ENCODE assay signal across 20 cellular contexts in genomic region chr3:98323425-98323824, GRCh38. TPM values are rescaled to one million over a fixed set of nuclear protein-coding genes. Genes with fewer than 3 reads are reported as not detected.
"Had no signal": no experiment of that assay in that cellular context is flagged by ENCODE, and none has a peak within 500 bp of the region (broad histone marks: within the 10 kb centered on the region; RNA-seq: fewer than 3 reads in every experiment).

No MANE protein-coding gene starts in this region.

- DNase-seq: activated CD4-positive, alpha-beta memory T cell treated with anti-CD3 and anti-CD28 coated beads for 36 hours; activated CD4-positive, alpha-beta T cell treated with anti-CD3 and anti-CD28 coated beads, Interleukin-2, amount 10 ng/mL, durations not matched to agents 7 days and 5 days; activated CD4-positive, CD25-positive, alpha-beta regulatory T cell; activated CD8-positive, alpha-beta memory T cell treated with anti-CD3 and anti-CD28 coated beads for 24 hours; activated effector memory CD4-positive, alpha-beta T cell treated with anti-CD3 and anti-CD28 coated beads, Interleukin-2, amount 50 U/mL, for 16 hours; activated naive CD4-positive, alpha-beta T cell treated with Interleukin-2 at 50 U/mL for 16 hours; activated naive CD8-positive, alpha-beta T cell treated with anti-CD3 and anti-CD28 coated beads, Interleukin-2, amount 50 U/mL, for 24 hours; activated T-cell treated with anti-CD3 and anti-CD28 coated beads, Interleukin-2, amount 50 U/mL, for 4 hours; amniotic stem cell; MM.1S; NCI-H2029; NCI-H2107; NCI-H510A treated with DMSO at 0.1 percent for 48 hours; NCI-H69; PC-3; SIG-M5; T-helper 17 cell; T-helper 9 cell had no signal

RNA-seq across cellular contexts. Expression of gene OR5K4, which starts 30.2 kb away (rescaled TPM):
- total RNA-seq: activated CD4-positive, alpha-beta memory T cell treated with anti-CD3 and anti-CD28 coated beads for 36 hours; activated CD4-positive, alpha-beta T cell treated with anti-CD3 and anti-CD28 coated beads, Interleukin-2, amount 10 ng/mL, durations not matched to agents 7 days and 5 days; activated naive CD4-positive, alpha-beta T cell treated with anti-CD3 and anti-CD28 coated beads, Interleukin-2, amount 50 U/mL, for 72 hours; activated T-cell treated with anti-CD3 and anti-CD28 coated beads, Interleukin-2, amount 50 U/mL, for 4 hours; astrocyte; PC-3; T-helper 17 cell had no signal

RNA-seq across cellular contexts. Expression of gene OR5H2, which starts 41.1 kb away (rescaled TPM):
- total RNA-seq: activated CD4-positive, alpha-beta memory T cell treated with anti-CD3 and anti-CD28 coated beads for 36 hours; activated CD4-positive, alpha-beta T cell treated with anti-CD3 and anti-CD28 coated beads, Interleukin-2, amount 10 ng/mL, durations not matched to agents 7 days and 5 days; activated naive CD4-positive, alpha-beta T cell treated with anti-CD3 and anti-CD28 coated beads, Interleukin-2, amount 50 U/mL, for 72 hours; activated T-cell treated with anti-CD3 and anti-CD28 coated beads, Interleukin-2, amount 50 U/mL, for 4 hours; astrocyte; PC-3; T-helper 17 cell had no signal

RNA-seq across cellular contexts. Expression of gene OR5H6, which starts 59.4 kb away (rescaled TPM):
- total RNA-seq: activated CD4-positive, alpha-beta memory T cell treated with anti-CD3 and anti-CD28 coated beads for 36 hours; activated CD4-positive, alpha-beta T cell treated with anti-CD3 and anti-CD28 coated beads, Interleukin-2, amount 10 ng/mL, durations not matched to agents 7 days and 5 days; activated naive CD4-positive, alpha-beta T cell treated with anti-CD3 and anti-CD28 coated beads, Interleukin-2, amount 50 U/mL, for 72 hours; activated T-cell treated with anti-CD3 and anti-CD28 coated beads, Interleukin-2, amount 50 U/mL, for 4 hours; astrocyte; PC-3; T-helper 17 cell had no signal
